20 cellular contexts compared by ENCODE assay signal in the genomic region with DNA sequence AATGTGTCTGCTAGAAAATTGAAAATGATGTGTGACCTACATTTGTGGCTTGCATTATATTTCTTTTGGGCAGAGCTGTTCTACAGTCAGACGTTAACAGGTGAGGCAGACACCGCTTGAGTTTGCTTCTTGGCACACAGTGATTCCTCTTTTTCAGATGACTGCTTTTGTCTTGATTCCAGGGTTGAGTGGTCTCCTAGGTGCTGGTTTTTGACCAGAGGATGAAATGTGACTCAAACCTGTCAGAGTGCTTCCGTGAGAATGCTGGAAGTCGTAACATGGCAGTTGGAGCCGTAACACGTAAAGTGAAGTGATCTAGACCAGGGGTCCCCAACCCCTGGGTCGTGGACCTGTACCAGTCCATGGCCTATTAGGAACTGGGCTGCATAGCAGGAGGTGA.
"Had no signal": no experiment of that assay in that cellular context is flagged by ENCODE, and none has a peak within 500 bp of the region (broad histone marks: within the 10 kb centered on the region; RNA-seq: fewer than 3 reads in every experiment).

No MANE protein-coding gene starts in this region.

- H3K4me1 ChIP-seq: gastroesophageal sphincter, right lobe of liver, stomach, vagina had no signal

- H3K27ac ChIP-seq: brain microvascular endothelial cell, dorsolateral prefrontal cortex, gastroesophageal sphincter, neutrophil, ovary, right lobe of liver, skin epidermis, stomach, vagina, WERI-Rb-1 had no signal

- H3K36me3 ChIP-seq: brain microvascular endothelial cell, gastroesophageal sphincter, neutrophil, ovary, right lobe of liver, stomach, vagina, WERI-Rb-1 had no signal

- DNase-seq: activated CD4-positive, alpha-beta T cell treated with anti-CD3 and anti-CD28 coated beads, Interleukin-2, amount 10 ng/mL, durations not matched to agents 7 days and 5 days; activated CD4-positive, CD25-positive, alpha-beta regulatory T cell treated with anti-CD3 and anti-CD28 coated beads, Interleukin-2, amount 50 U/mL, for 72 hours; activated CD8-positive, alpha-beta T cell treated with anti-CD3 and anti-CD28 coated beads, Interleukin-2, amount 10 ng/mL, durations not matched to agents 7 days and 5 days; activated T-cell treated with anti-CD3 and anti-CD28 coated beads, Interleukin-2, amount 50 U/mL, for 24 hours; aorta; brain microvascular endothelial cell; head of caudate nucleus; islet precursor cell; left colon; ovary; right lobe of liver; stimulated activated CD4-positive, alpha-beta T cell treated with anti-CD3 and anti-CD28 coated beads, Interleukin-1b, Interleukin-23, amount 100 ng/mL, for 48 hours; stomach; trophoblast cell; WERI-Rb-1 had no signal

- H3K4me3 ChIP-seq: dorsolateral prefrontal cortex, gastroesophageal sphincter, ovary, right lobe of liver, skin epidermis, stomach, vagina had no signal

- H3K27me3 ChIP-seq: brain microvascular endothelial cell, dorsolateral prefrontal cortex, gastroesophageal sphincter, ovary, right lobe of liver, stomach, vagina had no signal

- H3K9me3 ChIP-seq: gastroesophageal sphincter, neutrophil, ovary, right lobe of liver, stomach, vagina had no signal
